Comparison of ENCODE assay signal across 15 cellular contexts in genomic region chr1:75707191-75707590, GRCh38.
"Had no signal": no experiment of that assay in that cellular context is flagged by ENCODE, and none has a peak within 500 bp of the region (broad histone marks: within the 10 kb centered on the region; RNA-seq: fewer than 3 reads in every experiment).

No MANE protein-coding gene starts in this region.

- H3K4me1 ChIP-seq: suprapubic skin, upper lobe of right lung had no signal

- H3K36me3 ChIP-seq: heart right ventricle, suprapubic skin, upper lobe of right lung had no signal

- H3K27me3 ChIP-seq: suprapubic skin, upper lobe of right lung had no signal

- FAIRE-seq: astrocyte, frontal cortex, kidney had no signal

- H3K4me3 ChIP-seq: heart right ventricle, suprapubic skin, upper lobe of right lung had no signal

- H3K9me3 ChIP-seq: suprapubic skin, upper lobe of right lung had no signal

- DNase-seq: activated CD8-positive, alpha-beta memory T cell treated with anti-CD3 and anti-CD28 coated beads, Interleukin-2, amount 50 U/mL, for 4 hours; activated CD8-positive, alpha-beta T cell treated with anti-CD3 and anti-CD28 coated beads for 36 hours; activated naive CD4-positive, alpha-beta T cell; heart right ventricle; kidney; left ventricle myocardium superior; mesendoderm; stimulated activated CD4-positive, alpha-beta T cell treated with anti-CD3 and anti-CD28 coated beads, Interleukin-4, amount 100 ng/mL, for 1 hour; stimulated activated CD8-positive, alpha-beta memory T cell treated with anti-CD3 and anti-CD28 coated beads, Interleukin-4, amount 100 ng/mL, for 48 hours; stimulated activated naive CD8-positive, alpha-beta T cell treated with anti-CD3 and anti-CD28 coated beads, Interleukin-15, Interleukin-2, amounts not matched to agents 100 U/mL and 50 U/mL, for 24 hours; T-helper 9 cell; upper lobe of right lung had no signal

- H3K27ac ChIP-seq: heart right ventricle, suprapubic skin, upper lobe of right lung had no signal

- ATAC-seq: activated CD8-positive, alpha-beta T cell treated with anti-CD3 and anti-CD28 coated beads for 36 hours; heart right ventricle; left ventricle myocardium superior; stimulated activated naive CD8-positive, alpha-beta T cell treated with anti-CD3 and anti-CD28 coated beads, Interleukin-15, Interleukin-2, amounts not matched to agents 100 U/mL and 50 U/mL, for 24 hours; upper lobe of right lung had no signal
